ENCODE assay signal across 1 cellular context in genomic region chr14:99549684-99550083, GRCh38.
TF ChIP-seq lines count a peak whose summit lies in the region.

No MANE protein-coding gene starts in this region.

TF ChIP-seq in HepG2, 621 proteins besides CTCF, POLR2A, EP300 and RAD21 (continued from another document and continues in another):
- TF ChIP-seq ZUFSP (CRISPR knock-in tag; IDR thresholded peaks at IDR 0.05; ENCODE audit: borderline replicate concordance) (no peak), IKZF5 (CRISPR knock-in tag; IDR thresholded peaks at IDR 0.05) (peak; percentile 25; the same call in 1 of the 2 replicates), STAT5B (CRISPR knock-in tag; IDR thresholded peaks at IDR 0.05) (no peak), JDP2 (CRISPR knock-in tag; IDR thresholded peaks at IDR 0.05; ENCODE audit: borderline replicate concordance) (no peak), ISX (CRISPR knock-in tag; conservative IDR thresholded peaks at IDR 0.05) (no peak), ZNF580 (CRISPR knock-in tag; IDR thresholded peaks at IDR 0.05; ENCODE audit: borderline replicate concordance, low read depth) (peak; percentile 42; the same call in 1 of the 2 replicates), ZNF34 (CRISPR knock-in tag; IDR thresholded peaks at IDR 0.05; ENCODE audit: borderline replicate concordance) (no peak), ZGPAT (CRISPR knock-in tag; IDR thresholded peaks at IDR 0.05) (no peak; the same call in 1 of the 2 replicates), ZNF354B (CRISPR knock-in tag; IDR thresholded peaks at IDR 0.05) (no peak), JARID2 (CRISPR knock-in tag; IDR thresholded peaks at IDR 0.05; ENCODE audit: insufficient replicate concordance) (no peak), ZSCAN25 (CRISPR knock-in tag; IDR thresholded peaks at IDR 0.05) (no peak), TFAP4 (IDR thresholded peaks at IDR 0.05; ENCODE audit: borderline replicate concordance, low read depth) (no peak; the same call in 1 of the 2 replicates), GTF3A (CRISPR knock-in tag; conservative IDR thresholded peaks at IDR 0.05) (no peak), ZBTB8A (CRISPR knock-in tag; IDR thresholded peaks at IDR 0.05; ENCODE audit: borderline replicate concordance, low read depth) (no peak), MIER2 (CRISPR knock-in tag; IDR thresholded peaks at IDR 0.05) (no peak), ZNF343 (CRISPR knock-in tag; IDR thresholded peaks at IDR 0.05) (no peak), ZC3H13 (CRISPR knock-in tag; IDR thresholded peaks at IDR 0.05) (no peak), ZNF652 (CRISPR knock-in tag; IDR thresholded peaks at IDR 0.05; ENCODE audit: borderline replicate concordance, low read depth) (no peak), ZNF432 (CRISPR knock-in tag; IDR thresholded peaks at IDR 0.05; ENCODE audit: borderline replicate concordance) (no peak), ZNF260 (CRISPR knock-in tag; IDR thresholded peaks at IDR 0.05; ENCODE audit: borderline replicate concordance, low read depth) (no peak), MEF2D (CRISPR knock-in tag; IDR thresholded peaks at IDR 0.05) (no peak), ZNF407 (CRISPR knock-in tag; IDR thresholded peaks at IDR 0.05; ENCODE audit: not compliant biosample characterization) (no peak), MATR3 (CRISPR knock-in tag; IDR thresholded peaks at IDR 0.05) (no peak), SAFB2 (CRISPR knock-in tag; IDR thresholded peaks at IDR 0.05; ENCODE audit: borderline replicate concordance, low read depth) (no peak), NONO (IDR thresholded peaks at IDR 0.05) (no peak), NONO (CRISPR knock-in tag; conservative IDR thresholded peaks at IDR 0.05) (no peak), HNRNPL (IDR thresholded peaks at IDR 0.05; ENCODE audit: low read depth, low read length) (no peak), ZNF501 (CRISPR knock-in tag; IDR thresholded peaks at IDR 0.05) (no peak), ZNF772 (CRISPR knock-in tag; IDR thresholded peaks at IDR 0.05) (no peak), ZNF20 (CRISPR knock-in tag; IDR thresholded peaks at IDR 0.05) (no peak), THAP8 (CRISPR knock-in tag; IDR thresholded peaks at IDR 0.05; ENCODE audit: borderline replicate concordance) (no peak), CSRNP2 (CRISPR knock-in tag; conservative IDR thresholded peaks at IDR 0.05; ENCODE audit: low read depth) (no peak), CERS6 (CRISPR knock-in tag; IDR thresholded peaks at IDR 0.05) (no peak), SRSF9 (IDR thresholded peaks at IDR 0.05; ENCODE audit: borderline replicate concordance, insufficient read depth, low read depth, low read length, poor library complexity, severe bottlenecking) (no peak), ZNF775 (CRISPR knock-in tag; IDR thresholded peaks at IDR 0.05; ENCODE audit: borderline replicate concordance) (no peak), PBX2 (CRISPR knock-in tag; IDR thresholded peaks at IDR 0.05) (no peak), ZNF737 (CRISPR knock-in tag; IDR thresholded peaks at IDR 0.05; ENCODE audit: borderline replicate concordance) (no peak), IKZF1 (IDR thresholded peaks at IDR 0.05) (no peak), MIER3 (CRISPR knock-in tag; IDR thresholded peaks at IDR 0.05; ENCODE audit: borderline replicate concordance) (no peak), RBAK (CRISPR knock-in tag; IDR thresholded peaks at IDR 0.05) (no peak), PLSCR1 (CRISPR knock-in tag; IDR thresholded peaks at IDR 0.05; ENCODE audit: borderline replicate concordance) (no peak), PHF5A (CRISPR knock-in tag; IDR thresholded peaks at IDR 0.05; ENCODE audit: low read depth, unreplicated experiment) (no peak), ZBTB7B (CRISPR knock-in tag; IDR thresholded peaks at IDR 0.05) (no peak), MAFK (conservative IDR thresholded peaks at IDR 0.05 in 1 of 2, IDR thresholded peaks at IDR 0.05 in 1 of 2; ENCODE audit: low read length in 2 of 2) (no peak), THAP11 (CRISPR knock-in tag; IDR thresholded peaks at IDR 0.05) (no peak)
